ENCODE assay signal across 25 cellular contexts in the genomic region with DNA sequence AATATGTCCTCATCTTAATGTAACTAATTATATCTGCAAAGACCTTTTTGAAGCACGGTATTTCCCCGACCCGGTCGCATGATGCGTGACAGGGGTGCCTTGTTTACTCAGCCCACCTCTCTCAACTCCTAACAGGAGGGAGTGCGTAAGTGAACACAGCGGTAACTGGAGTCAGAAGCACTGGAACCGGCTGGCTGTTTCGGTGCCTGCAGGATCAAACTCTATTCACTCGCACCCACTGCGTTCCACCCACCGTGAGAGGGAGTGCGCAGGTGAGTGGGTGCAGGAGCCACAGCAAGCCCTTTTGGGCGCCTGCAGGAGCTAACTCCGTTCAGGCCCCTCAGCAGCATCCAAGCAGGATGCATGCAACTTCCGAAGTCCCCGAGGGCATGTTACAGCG.
"Had no signal": no experiment of that assay in that cellular context is flagged by ENCODE, and none has a peak within 500 bp of the region (broad histone marks: within the 10 kb centered on the region; RNA-seq: fewer than 3 reads in every experiment).

No MANE protein-coding gene starts in this region.

- H3K27ac Mint-ChIP-seq: activated B cell treated with CpG ODN at 0.5 μM for 24 hours; activated CD4-positive, alpha-beta T cell treated with anti-CD3 and anti-CD28 coated beads, Interleukin-2, amount 10 ng/mL, durations not matched to agents 24 days and 14 days; activated CD8-positive, alpha-beta memory T cell treated with anti-CD3 and anti-CD28 coated beads, Interleukin-2, amount 10 ng/mL, durations not matched to agents 7 days and 5 days; activated naive CD4-positive, alpha-beta T cell treated with anti-CD3 and anti-CD28 coated beads, Interleukin-2, amount 50 U/mL, for 72 hours; activated naive CD8-positive, alpha-beta T cell treated with anti-CD3 and anti-CD28 coated beads, Interleukin-2, amount 50 U/mL, for 24 hours; activated T-cell treated with anti-CD3 and anti-CD28 coated beads, Interleukin-2, amount 50 U/mL, for 24 hours; activated T-helper 1 cell treated with anti-CD3 and anti-CD28 coated beads, Interleukin-12 subunit alpha, Interleukin-12 subunit beta, Interleukin-2, Interleukin-4 antibody, amounts not matched to agents 30 ng/mL and 10 ng/mL and 1 ng/mL, durations not matched to agents 14 hours and 24 hours and 36 hours; IgD-negative memory B cell; T-helper 1 cell treated with Interleukin-12 subunit alpha and Interleukin-12 subunit beta and Interleukin-4 antibody, amounts not matched to agents 30 μg/mL and 1 μg/mL, for 36 hours had no signal

- H3K27ac ChIP-seq: cardiac muscle cell, Peyer's patch had no signal

- H3K4me3 ChIP-seq: cardiac muscle cell, Peyer's patch had no signal

- H3K4me3 Mint-ChIP-seq: activated B cell treated with CpG ODN at 0.5 μM for 24 hours; activated CD4-positive, alpha-beta T cell treated with anti-CD3 and anti-CD28 coated beads, Interleukin-2, amount 10 ng/mL, durations not matched to agents 24 days and 14 days; activated CD8-positive, alpha-beta memory T cell treated with anti-CD3 and anti-CD28 coated beads, Interleukin-2, amount 10 ng/mL, durations not matched to agents 7 days and 5 days; activated naive CD8-positive, alpha-beta T cell treated with anti-CD3 and anti-CD28 coated beads, Interleukin-2, amount 50 U/mL, for 24 hours; activated T-cell treated with anti-CD3 and anti-CD28 coated beads, Interleukin-2, amount 50 U/mL, for 24 hours; activated T-helper 1 cell treated with anti-CD3 and anti-CD28 coated beads, Interleukin-12 subunit alpha, Interleukin-12 subunit beta, Interleukin-2, Interleukin-4 antibody, amounts not matched to agents 30 ng/mL and 10 ng/mL and 1 ng/mL, durations not matched to agents 14 hours and 24 hours and 36 hours; brain; IgD-negative memory B cell; T-helper 1 cell treated with Interleukin-12 subunit alpha and Interleukin-12 subunit beta and Interleukin-4 antibody, amounts not matched to agents 30 μg/mL and 1 μg/mL, for 36 hours had no signal

- H3K27me3 ChIP-seq: cardiac muscle cell, Peyer's patch had no signal

- H3K36me3 Mint-ChIP-seq: activated CD8-positive, alpha-beta memory T cell treated with anti-CD3 and anti-CD28 coated beads, Interleukin-2, amount 10 ng/mL, durations not matched to agents 7 days and 5 days; activated naive CD4-positive, alpha-beta T cell treated with anti-CD3 and anti-CD28 coated beads, Interleukin-2, amount 50 U/mL, for 72 hours; IgD-negative memory B cell had no signal

- H3K9me3 Mint-ChIP-seq: activated B cell treated with CpG ODN at 0.5 μM for 24 hours; activated CD4-positive, alpha-beta T cell treated with anti-CD3 and anti-CD28 coated beads, Interleukin-2, amount 10 ng/mL, durations not matched to agents 24 days and 14 days; activated T-helper 1 cell treated with anti-CD3 and anti-CD28 coated beads, Interleukin-12 subunit alpha, Interleukin-12 subunit beta, Interleukin-2, Interleukin-4 antibody, amounts not matched to agents 30 ng/mL and 10 ng/mL and 1 ng/mL, durations not matched to agents 14 hours and 24 hours and 36 hours; brain had no signal

- H3K4me1 Mint-ChIP-seq: activated B cell treated with CpG ODN at 0.5 μM for 24 hours; activated CD4-positive, alpha-beta T cell treated with anti-CD3 and anti-CD28 coated beads, Interleukin-2, amount 10 ng/mL, durations not matched to agents 24 days and 14 days; activated CD8-positive, alpha-beta memory T cell treated with anti-CD3 and anti-CD28 coated beads, Interleukin-2, amount 10 ng/mL, durations not matched to agents 7 days and 5 days; activated naive CD8-positive, alpha-beta T cell treated with anti-CD3 and anti-CD28 coated beads, Interleukin-2, amount 50 U/mL, for 24 hours; IgD-negative memory B cell had no signal

- DNase-seq: activated B cell treated with CpG ODN at 0.5 μM for 24 hours; activated CD4-positive, alpha-beta T cell treated with anti-CD3 and anti-CD28 coated beads for 1 hour; activated CD4-positive, alpha-beta T cell treated with anti-CD3 and anti-CD28 coated beads, Interleukin-2, amount 10 ng/mL, durations not matched to agents 24 days and 14 days; activated CD4-positive, alpha-beta T cell treated with anti-CD3 and anti-CD28 coated beads, Interleukin-2, amount 50 U/mL, for 48 hours; activated CD8-positive, alpha-beta memory T cell treated with anti-CD3 and anti-CD28 coated beads, Interleukin-2, amount 10 ng/mL, durations not matched to agents 7 days and 5 days; activated effector memory CD4-positive, alpha-beta T cell treated with Interleukin-2 at 50 U/mL for 16 hours; activated naive CD4-positive, alpha-beta T cell; activated naive CD8-positive, alpha-beta T cell treated with anti-CD3 and anti-CD28 coated beads, Interleukin-2, amount 50 U/mL, for 24 hours; activated T-cell treated with anti-CD3 and anti-CD28 coated beads, Interleukin-2, amount 50 U/mL, for 24 hours; amniotic stem cell; KG1; MV-4-11; NCI-H1092 treated with DMSO at 0.1 percent for 48 hours; NCI-H1417 treated with DMSO at 0.1 percent for 48 hours; NCI-H1694 treated with DMSO at 0.1 percent for 48 hours; NCI-H2029 treated with DMSO at 0.1 percent for 48 hours; NCI-H524; Peyer's patch; SHP77 treated with DMSO at 0.1 percent for 48 hours had no signal

- ATAC-seq: activated CD8-positive, alpha-beta memory T cell treated with anti-CD3 and anti-CD28 coated beads, Interleukin-2, amount 10 ng/mL, durations not matched to agents 7 days and 5 days; activated naive CD4-positive, alpha-beta T cell treated with anti-CD3 and anti-CD28 coated beads, Interleukin-2, amount 50 U/mL, for 72 hours; activated naive CD8-positive, alpha-beta T cell treated with anti-CD3 and anti-CD28 coated beads, Interleukin-2, amount 50 U/mL, for 24 hours had no signal

- H3K27me3 Mint-ChIP-seq: activated B cell treated with CpG ODN at 0.5 μM for 24 hours; activated CD4-positive, alpha-beta T cell treated with anti-CD3 and anti-CD28 coated beads, Interleukin-2, amount 10 ng/mL, durations not matched to agents 24 days and 14 days; activated CD8-positive, alpha-beta memory T cell treated with anti-CD3 and anti-CD28 coated beads, Interleukin-2, amount 10 ng/mL, durations not matched to agents 7 days and 5 days; activated naive CD8-positive, alpha-beta T cell treated with anti-CD3 and anti-CD28 coated beads, Interleukin-2, amount 50 U/mL, for 24 hours; activated T-cell treated with anti-CD3 and anti-CD28 coated beads, Interleukin-2, amount 50 U/mL, for 24 hours; brain; IgD-negative memory B cell had no signal

- H3K9me3 ChIP-seq: Peyer's patch had no signal

- H3K4me1 ChIP-seq: Peyer's patch had no signal

- H3K36me3 ChIP-seq: cardiac muscle cell, Peyer's patch had no signal
